Comparison of ENCODE assay signal across 16 cellular contexts in genomic region chr7:36911788-36912187, GRCh38.
DNase-seq lines count a peak whose midpoint lies in the region; ATAC-seq, FAIRE-seq and TF ChIP-seq lines count a peak whose summit lies in the region.
"Had no signal": no experiment of that assay in that cellular context is flagged by ENCODE, and none has a peak within 500 bp of the region (broad histone marks: within the 10 kb centered on the region; RNA-seq: fewer than 3 reads in every experiment).

No MANE protein-coding gene starts in this region.

- no peak for ATAC-seq in HG03457 (IDR thresholded peaks at IDR 0.05; ENCODE audit: unreplicated experiment)
- ATAC-seq in T-helper 17 cell, result no peak
- ATAC-seq in HG03135 (IDR thresholded peaks at IDR 0.05; ENCODE audit: unreplicated experiment), result no peak
- ATAC-seq: CD8-positive, alpha-beta T cell had no signal

- FAIRE-seq in GM12891 (lab: Jason Lieb, UNC) (peak; percentile 62), bronchial epithelial cell (lab: Jason Lieb, UNC) (no peak)

- H3K4me3 ChIP-seq in bronchial epithelial cell (ENCODE audit: low read depth, low read length), result no peak overlapping the region
- H3K4me3 ChIP-seq: PC-9 had no signal

- H3K4me1 Mint-ChIP-seq in progenitor cell of endocrine pancreas (ENCODE audit: low read depth) (peaks cover 45% of the 10 kb centered on the region), T-helper 17 cell (no peaks in the 10 kb centered on the region)

- H3K27me3 Mint-ChIP-seq in progenitor cell of endocrine pancreas (no peaks in the 10 kb centered on the region), T-helper 17 cell (no peaks in the 10 kb centered on the region)

- DNase-seq in GM12891 (ENCODE audit: insufficient read length, low spot score) (no peak), NCI-H510A (lab: John Stamatoyannopoulos, UW) (peak; percentile 73), bronchial epithelial cell (ENCODE audit: low read depth) (peak; percentile 10), progenitor cell of endocrine pancreas (ENCODE audit: low spot score, unreplicated experiment) (no peak), T-helper 17 cell (no peak), OCI-M2 (lab: John Stamatoyannopoulos, UW; ENCODE audit: unreplicated experiment) (no peak)
- DNase-seq: CD8-positive, alpha-beta T cell; Karpas-422; NCI-H1694; NCI-H2171 treated with DMSO at 0.1 percent for 48 hours; NCI-H524; PC-9; SK-N-SH; T-helper 1 cell had no signal

- H3K9me3 ChIP-seq in T-helper 17 cell (ENCODE audit: control insufficient read depth, low read length, poor library complexity, severe bottlenecking), result no peaks in the 10 kb centered on the region
- H3K9me3 ChIP-seq: SK-N-SH had no signal

- H3K27ac Mint-ChIP-seq in progenitor cell of endocrine pancreas (peak overlapping the region; percentile 79), T-helper 17 cell (no peak overlapping the region)
- H3K27ac Mint-ChIP-seq: CD8-positive, alpha-beta T cell had no signal

- no peak for TF ChIP-seq POLR2A in GM12891 (IDR thresholded peaks at IDR 0.05; ENCODE audit: low read depth, low read length)

- H3K36me3 ChIP-seq in bronchial epithelial cell (ENCODE audit: control insufficient read depth, insufficient read depth, low read length), result no peaks in the 10 kb centered on the region

- H3K27me3 ChIP-seq in bronchial epithelial cell (ENCODE audit: control insufficient read depth, insufficient read depth, low read length), result no peaks in the 10 kb centered on the region

- H3K36me3 Mint-ChIP-seq in progenitor cell of endocrine pancreas (ENCODE audit: insufficient read depth), result peaks cover 1% of the 10 kb centered on the region
- peaks cover 1% of the 10 kb centered on the region for H3K36me3 Mint-ChIP-seq in T-helper 17 cell (ENCODE audit: low read depth)

- TF ChIP-seq CTCF in bronchial epithelial cell (IDR thresholded peaks at IDR 0.05; ENCODE audit: insufficient read depth, low read length, severe bottlenecking) (no peak), progenitor cell of endocrine pancreas (IDR thresholded peaks at IDR 0.05; ENCODE audit: unreplicated experiment) (no peak)

- no peaks in the 10 kb centered on the region for H3K9me3 Mint-ChIP-seq in progenitor cell of endocrine pancreas (ENCODE audit: low read depth)
- H3K9me3 Mint-ChIP-seq: CD8-positive, alpha-beta T cell had no signal

- H3K4me3 Mint-ChIP-seq in progenitor cell of endocrine pancreas (ENCODE audit: low read depth) (no peak overlapping the region), T-helper 17 cell (no peak overlapping the region)
- H3K4me3 Mint-ChIP-seq: CD8-positive, alpha-beta T cell had no signal

TF ChIP-seq in GM12891, 5 proteins besides CTCF, POLR2A, EP300 and RAD21:
- no peak for TF ChIP-seq POU2F2 (IDR thresholded peaks at IDR 0.05; ENCODE audit: low read depth, low read length)
- no peak for TF ChIP-seq PAX5 (IDR thresholded peaks at IDR 0.05; ENCODE audit: insufficient read depth, low read length, severe bottlenecking)
- TF ChIP-seq POLR2AphosphoS5 (IDR thresholded peaks at IDR 0.05; ENCODE audit: low read depth, low read length), result no peak
- no peak for TF ChIP-seq SPI1 (IDR thresholded peaks at IDR 0.05; ENCODE audit: low read depth, low read length)
- TF ChIP-seq TAF1 (IDR thresholded peaks at IDR 0.05; ENCODE audit: low read depth, low read length), result no peak

Comparison
In these comparisons a context has a peak if more than half of its experiments do, and no peak if none do; other contexts are left out.
1. DNase-seq: peak in NCI-H510A (single experiment) and bronchial epithelial cell (single experiment); none in GM12891 (single experiment), progenitor cell of endocrine pancreas (single experiment), T-helper 17 cell (0 of 3) and OCI-M2 (single experiment).